23 cellular contexts compared by ENCODE assay signal in the genomic region with DNA sequence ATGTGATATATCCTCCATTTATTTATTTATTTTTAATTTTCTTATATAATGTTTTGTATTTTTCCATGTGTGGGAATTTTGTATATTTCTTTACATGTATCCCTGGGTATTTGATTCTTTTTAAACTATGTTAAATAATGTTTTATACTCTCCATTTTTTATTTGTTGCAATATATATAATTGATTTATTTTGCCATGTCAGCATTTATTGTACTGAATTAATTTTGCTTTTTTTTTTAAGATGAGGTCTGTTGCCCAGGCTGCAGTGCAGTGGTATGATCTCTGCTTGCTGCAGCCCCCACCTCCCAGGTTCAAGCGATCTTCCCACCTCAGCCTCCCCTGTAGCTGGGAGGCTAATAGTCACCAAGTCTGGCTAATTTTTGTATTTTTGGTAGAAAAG.
DNase-seq lines count a peak whose midpoint lies in the region; ATAC-seq, FAIRE-seq and TF ChIP-seq lines count a peak whose summit lies in the region.
"Had no signal": no experiment of that assay in that cellular context is flagged by ENCODE, and none has a peak within 500 bp of the region (broad histone marks: within the 10 kb centered on the region; RNA-seq: fewer than 3 reads in every experiment).

No MANE protein-coding gene starts in this region.

- H3K4me1 ChIP-seq in IMR-90 (ENCODE audit: control insufficient read depth, insufficient read depth, low read length), result no peaks in the 10 kb centered on the region
- no peaks in the 10 kb centered on the region; a peak in 1 of 7 replicates for H3K4me1 ChIP-seq in H1 (replicated peaks in 1 of 4; ENCODE audit: control insufficient read depth in 3 of 4, insufficient read depth in 4 of 4, low read length in 3 of 4)
- H3K4me1 ChIP-seq in mesendoderm (ENCODE audit: control insufficient read depth, low read depth, low read length), result no peaks in the 10 kb centered on the region
- H3K4me1 ChIP-seq in mesenchymal stem cell (ENCODE audit: control insufficient read depth, insufficient read depth, low read depth, low read length), result no peaks in the 10 kb centered on the region
- H3K4me1 ChIP-seq: BLaER1, Caco-2, HAP-1 had no signal

- ATAC-seq in IMR-90 (ENCODE audit: low read depth), result no peak
- no peak for ATAC-seq in effector memory CD8-positive, alpha-beta T cell (replicated peaks)
- ATAC-seq: CD8-positive, alpha-beta T cell; GM12878 had no signal

- H4K20me1 ChIP-seq in IMR-90 (ENCODE audit: insufficient read depth, low read length) (no peaks in the 10 kb centered on the region), H1 (replicated peaks in 1 of 2; ENCODE audit: control insufficient read depth in 1 of 2, insufficient read depth in 2 of 2, low read length in 2 of 2) (no peaks in the 10 kb centered on the region)
- H4K20me1 ChIP-seq: BLaER1 had no signal

- POLR2A ChIA-PET in IMR-90 (lab: Charles Lee; ENCODE audit: unreplicated experiment), result no interaction called here
- POLR2A ChIA-PET in H1 (lab: Charles Lee; ENCODE audit: partially characterized antibody), result interaction anchor here (1.1 kb wide), 1 partner anchor 9 kb away, joined by 5 read pairs; no protein-coding TSS in a partner anchor

- H3K27ac ChIP-seq in IMR-90 (ENCODE audit: insufficient read depth, low read length), result no peak overlapping the region
- H3K27ac ChIP-seq in H1 (ENCODE audit: low read depth, low read length), result no peak overlapping the region
- H3K27ac ChIP-seq in mesendoderm (ENCODE audit: low read depth, low read length), result no peak overlapping the region
- H3K27ac ChIP-seq in mesenchymal stem cell (ENCODE audit: low read length, poor library complexity, severe bottlenecking), result no peak overlapping the region
- H3K27ac ChIP-seq: BLaER1, C4-2B, GM23248 had no signal

- no peak overlapping the region for H3K27ac Mint-ChIP-seq in effector memory CD8-positive, alpha-beta T cell
- H3K27ac Mint-ChIP-seq: B cell; CD4-positive, CD25-positive, alpha-beta regulatory T cell; CD8-positive, alpha-beta T cell; HFFc6 had no signal

- H3K9me1 ChIP-seq in IMR-90 (ENCODE audit: insufficient read depth, low read length), result no peaks in the 10 kb centered on the region

- CTCF ChIA-PET in IMR-90 (lab: Yijun Ruan, JAX) (interaction anchor here (0.7 kb wide), 1 partner anchor 597 kb away, joined by 3 read pairs; no protein-coding TSS in a partner anchor), H1 (lab: Charles Lee; ENCODE audit: partially characterized antibody) (no interaction called here)

- H2BK12ac ChIP-seq in H1 (ENCODE audit: low read depth, low read length), result no peak overlapping the region
- H2BK12ac ChIP-seq in mesenchymal stem cell (ENCODE audit: low read length in 2 of 2), result no peak overlapping the region

- H3K4me3 ChIP-seq in IMR-90 (ENCODE audit: insufficient read depth, low read depth, low read length), result no peak overlapping the region
- H3K4me3 ChIP-seq in H1 (ENCODE audit: extremely low read depth in 1 of 4, insufficient read depth in 2 of 4, low read depth in 3 of 4, low read length in 4 of 4), result no peak overlapping the region
- H3K4me3 ChIP-seq in mesendoderm (ENCODE audit: low read length), result no peak overlapping the region
- H3K4me3 ChIP-seq in mesenchymal stem cell (ENCODE audit: insufficient read depth in 1 of 2, low read depth in 1 of 2, low read length in 2 of 2), result no peak overlapping the region
- H3K4me3 ChIP-seq: BLaER1, GM12878, GM23248, HAP-1 had no signal

- in situ Hi-C loops in IMR-90 (cut with MboI; ENCODE audit: low sequenced_read_pairs), result no loop called here

- H3K4me2 ChIP-seq in IMR-90 (ENCODE audit: low read depth, low read length) (no peak overlapping the region), H1 (ENCODE audit: insufficient read depth in 1 of 2, low read depth in 2 of 2, low read length in 2 of 2) (no peak overlapping the region), mesendoderm (ENCODE audit: low read length) (no peak overlapping the region), mesenchymal stem cell (ENCODE audit: low read length, poor library complexity, severe bottlenecking) (no peak overlapping the region)
- H3K4me2 ChIP-seq: BLaER1 had no signal

- H2BK20ac ChIP-seq in IMR-90 (ENCODE audit: low read depth, low read length) (no peak overlapping the region), H1 (ENCODE audit: low read length) (peak overlapping the region; percentile 80; the same call in 1 of the 2 replicates)

- TF ChIP-seq CTCF in IMR-90 (conservative IDR thresholded peaks at IDR 0.05; ENCODE audit: low read depth, low read length) (no peak), H1 (IDR thresholded peaks at IDR 0.05; ENCODE audit: control extremely low read depth in 1 of 3, insufficient read depth in 1 of 3, low read depth in 1 of 3, low read length in 3 of 3) (no peak)

- H3K79me1 ChIP-seq in IMR-90 (ENCODE audit: low read depth in 1 of 2, low read length in 2 of 2) (no peaks in the 10 kb centered on the region), H1 (ENCODE audit: low read depth, low read length) (no peaks in the 10 kb centered on the region), mesendoderm (ENCODE audit: low read length) (no peaks in the 10 kb centered on the region), mesenchymal stem cell (replicated peaks; ENCODE audit: low read length, poor library complexity, severe bottlenecking) (no peaks in the 10 kb centered on the region)

- H3K9ac ChIP-seq in IMR-90 (ENCODE audit: low read depth, low read length), result no peak overlapping the region
- H3K9ac ChIP-seq in H1 (replicated peaks in 1 of 4; ENCODE audit: extremely low read depth in 1 of 4, low read depth in 3 of 4, low read length in 3 of 4), result no peak overlapping the region
- no peak overlapping the region for H3K9ac ChIP-seq in mesendoderm (ENCODE audit: low read length)
- H3K9ac ChIP-seq in mesenchymal stem cell (ENCODE audit: low read length), result no peak overlapping the region
- H3K9ac ChIP-seq: BLaER1, GM23248 had no signal

- WGBS in IMR-90 (ENCODE audit: extremely low coverage in 2 of 2, insufficient read length in 1 of 2), 2 experiments, result no CpG with 5 or more reads among the region's 1 CpG
- WGBS in H1 (ENCODE audit: extremely low coverage in 1 of 2, insufficient coverage in 1 of 2, insufficient read length in 1 of 2, insufficient replicate concordance in 2 of 2, low coverage in 1 of 2, low lambda C conversion rate in 2 of 2, missing lambda C conversion rate in 1 of 2), 2 experiments, result 94% methylated on average over 1 of the region's 1 CpG; no CpG with 5 or more reads in 1 of the 2 experiments
- WGBS in mesendoderm (ENCODE audit: extremely low coverage, insufficient coverage, low lambda C conversion rate), result no CpG with 5 or more reads among the region's 1 CpG
- no CpG with 5 or more reads among the region's 1 CpG for WGBS in mesenchymal stem cell

- no peak for DNase-seq in IMR-90
- no peak for DNase-seq in H1 (ENCODE audit: low read depth in 1 of 2, low spot score in 2 of 2)
- no peak for DNase-seq in mesendoderm
- DNase-seq in effector memory CD8-positive, alpha-beta T cell, result no peak
- DNase-seq in RKO (ENCODE audit: low spot score), result no peak
- DNase-seq in mesenchymal stem cell, result no peak
- DNase-seq: 8988T; Caco-2; CD4-positive, CD25-positive, alpha-beta regulatory T cell; CD8-positive, alpha-beta T cell; DMS 273 treated with DMSO at 0.1 percent for 48 hours; DMS79; EL; GDM1; GM23248; HFFc6 had no signal

- no peak overlapping the region for H3K18ac ChIP-seq in IMR-90 (ENCODE audit: low read depth, low read length)
- H3K18ac ChIP-seq in H1 (ENCODE audit: extremely low read depth, low read length), result no peak overlapping the region
- H3K18ac ChIP-seq in mesendoderm (ENCODE audit: low read length), result peak overlapping the region; percentile 80
- no peak overlapping the region for H3K18ac ChIP-seq in mesenchymal stem cell (ENCODE audit: low read depth in 1 of 2, low read length in 2 of 2)

- no peak overlapping the region for H2BK120ac ChIP-seq in IMR-90 (ENCODE audit: low read depth, low read length)
- no peak overlapping the region for H2BK120ac ChIP-seq in H1 (replicated peaks; ENCODE audit: low read depth, low read length)
- H2BK120ac ChIP-seq in mesendoderm (ENCODE audit: low read depth, low read length), result no peak overlapping the region
- H2BK120ac ChIP-seq in mesenchymal stem cell (ENCODE audit: low read depth, low read length), result no peak overlapping the region

- H3K4ac ChIP-seq in IMR-90 (ENCODE audit: low read depth, low read length) (no peak overlapping the region), H1 (replicated peaks; ENCODE audit: insufficient read length, low read depth, low read length) (no peak overlapping the region), mesendoderm (ENCODE audit: low read depth, low read length) (no peak overlapping the region), mesenchymal stem cell (ENCODE audit: low read depth in 1 of 2, low read length in 2 of 2) (no peak overlapping the region)

- no peaks in the 10 kb centered on the region for H3K79me2 ChIP-seq in H1 (ENCODE audit: control insufficient read depth in 1 of 2, insufficient read depth in 2 of 2, low read length in 2 of 2)
- no peaks in the 10 kb centered on the region for H3K79me2 ChIP-seq in mesendoderm (ENCODE audit: control insufficient read depth, insufficient read depth, low read length)

- intact Hi-C loops in IMR-90 (cut with micrococcal nuclease), result no loop called here

- H2AK5ac ChIP-seq in IMR-90 (ENCODE audit: low read depth, low read length), result no peak overlapping the region
- H2AK5ac ChIP-seq in H1 (ENCODE audit: low read depth, low read length), result no peak overlapping the region
- no peak overlapping the region for H2AK5ac ChIP-seq in mesendoderm (ENCODE audit: low read length)
- H2AK5ac ChIP-seq in mesenchymal stem cell (ENCODE audit: low read length, severe bottlenecking), result no peak overlapping the region

- H3K14ac ChIP-seq in IMR-90 (replicated peaks; ENCODE audit: low read depth, low read length) (no peak overlapping the region), H1 (ENCODE audit: insufficient read length) (no peak overlapping the region), mesenchymal stem cell (ENCODE audit: low read length in 2 of 2) (no peak overlapping the region)

- H2AFZ ChIP-seq in IMR-90 (replicated peaks; ENCODE audit: low read length, poor library complexity) (no peak overlapping the region), H1 (ENCODE audit: low read length) (no peak overlapping the region), mesenchymal stem cell (ENCODE audit: low read depth, low read length) (no peak overlapping the region)
- H2AFZ ChIP-seq: GM23248 had no signal

- H3K4me3 Mint-ChIP-seq in effector memory CD8-positive, alpha-beta T cell, result no peak overlapping the region
- H3K4me3 Mint-ChIP-seq: B cell; CD4-positive, CD25-positive, alpha-beta regulatory T cell; CD8-positive, alpha-beta T cell; HFFc6 had no signal

- no peak overlapping the region for H3K56ac ChIP-seq in IMR-90 (ENCODE audit: extremely low read depth, insufficient read depth, low read length)
- no peak overlapping the region for H3K56ac ChIP-seq in H1 (replicated peaks; ENCODE audit: insufficient read length, low read depth, low read length)
- H3K56ac ChIP-seq in mesendoderm (ENCODE audit: low read length), result no peak overlapping the region

- H3K4me1 Mint-ChIP-seq in effector memory CD8-positive, alpha-beta T cell (ENCODE audit: low read depth in 2 of 2), result no peaks in the 10 kb centered on the region
- H3K4me1 Mint-ChIP-seq: B cell; CD4-positive, CD25-positive, alpha-beta regulatory T cell had no signal

- H3K36me3 ChIP-seq in IMR-90 (ENCODE audit: control insufficient read depth, insufficient read depth, low read length) (no peaks in the 10 kb centered on the region), H1 (ENCODE audit: control insufficient read depth in 2 of 4, insufficient read depth in 4 of 4, low read length in 3 of 4) (peaks cover 0 to 4% (median 0%) of the 10 kb centered on the region in 4 experiments; a peak in 1 of 8 replicates), mesendoderm (ENCODE audit: control insufficient read depth, insufficient read depth, low read length) (no peaks in the 10 kb centered on the region), mesenchymal stem cell (ENCODE audit: control insufficient read depth in 1 of 2, insufficient read depth in 2 of 2, low read depth in 1 of 2, low read length in 2 of 2) (no peaks in the 10 kb centered on the region)
- H3K36me3 ChIP-seq: BLaER1, HAP-1 had no signal

- FAIRE-seq in A204.1 (lab: Jason Lieb, UNC), result peak; percentile 9
- FAIRE-seq in H1 (lab: Jason Lieb, UNC), result no peak
- FAIRE-seq: D721Med, GM12878 had no signal

- H2BK15ac ChIP-seq in IMR-90 (ENCODE audit: low read depth, low read length) (no peak overlapping the region), H1 (ENCODE audit: low read length) (no peak overlapping the region), mesendoderm (replicated peaks; ENCODE audit: low read depth) (no peak overlapping the region), mesenchymal stem cell (ENCODE audit: low read depth, poor library complexity, severe bottlenecking) (no peak overlapping the region)

- no TSS peak for BruUV-seq in IMR-90 (replicated peaks; lab: Mats Ljungman, UMichigan)

- no peak overlapping the region for H4K91ac ChIP-seq in IMR-90 (ENCODE audit: insufficient read depth, low read depth, low read length)
- H4K91ac ChIP-seq in H1 (replicated peaks; ENCODE audit: insufficient read length, low read length), result no peak overlapping the region
- H4K91ac ChIP-seq in mesenchymal stem cell (ENCODE audit: low read length), result no peak overlapping the region

- H4K8ac ChIP-seq in IMR-90 (ENCODE audit: low read depth in 2 of 2, low read length in 2 of 2) (no peak overlapping the region), H1 (ENCODE audit: extremely low read depth, insufficient read depth, low read length) (no peak overlapping the region), mesendoderm (ENCODE audit: low read depth, low read length) (no peak overlapping the region), mesenchymal stem cell (ENCODE audit: low read length) (no peak overlapping the region)

- H2BK5ac ChIP-seq in IMR-90 (ENCODE audit: low read depth, low read length, poor library complexity, severe bottlenecking), result no peak overlapping the region
- H2BK5ac ChIP-seq in H1 (ENCODE audit: low read depth, low read length), result no peak overlapping the region
- H2BK5ac ChIP-seq in mesendoderm (ENCODE audit: low read length), result no peak overlapping the region
- no peak overlapping the region for H2BK5ac ChIP-seq in mesenchymal stem cell (ENCODE audit: low read depth, low read length, poor library complexity, severe bottlenecking)

- H3K23ac ChIP-seq in IMR-90 (ENCODE audit: low read depth, low read length), result no peak overlapping the region
- no peak overlapping the region for H3K23ac ChIP-seq in H1 (ENCODE audit: insufficient read length)
- H3K23ac ChIP-seq in mesendoderm (ENCODE audit: low read length), result no peak overlapping the region
- H3K23ac ChIP-seq in mesenchymal stem cell (ENCODE audit: low read length in 2 of 2), result no peak overlapping the region

- H3K27me3 Mint-ChIP-seq in effector memory CD8-positive, alpha-beta T cell, result no peaks in the 10 kb centered on the region
- H3K27me3 Mint-ChIP-seq: B cell; CD4-positive, CD25-positive, alpha-beta regulatory T cell had no signal

- H3K27me3 ChIP-seq in IMR-90 (ENCODE audit: control insufficient read depth, insufficient read depth, low read length), result no peaks in the 10 kb centered on the region
- no peaks in the 10 kb centered on the region for H3K27me3 ChIP-seq in H1 (replicated peaks in 1 of 4; ENCODE audit: control insufficient read depth in 3 of 4, extremely low read depth in 1 of 4, insufficient read depth in 3 of 4, low read length in 3 of 4)
- no peaks in the 10 kb centered on the region for H3K27me3 ChIP-seq in mesendoderm (ENCODE audit: insufficient read depth, low read length, poor library complexity)
- H3K27me3 ChIP-seq in mesenchymal stem cell (ENCODE audit: control insufficient read depth in 1 of 2, insufficient read depth in 1 of 2, low read length in 2 of 2), result no peaks in the 10 kb centered on the region
- H3K27me3 ChIP-seq: BLaER1 had no signal

- TF ChIP-seq EP300 in H1 (IDR thresholded peaks at IDR 0.05; ENCODE audit: borderline replicate concordance in 1 of 2, low read depth in 2 of 2, low read length in 2 of 2), result no peak

- no peaks in the 10 kb centered on the region for H3K36me3 Mint-ChIP-seq in effector memory CD8-positive, alpha-beta T cell (ENCODE audit: insufficient read depth)
- H3K36me3 Mint-ChIP-seq: CD4-positive, CD25-positive, alpha-beta regulatory T cell; CD8-positive, alpha-beta T cell had no signal

- no peak overlapping the region for H2AK9ac ChIP-seq in IMR-90 (replicated peaks; ENCODE audit: low read depth, low read length, poor library complexity)

- TF ChIP-seq RAD21 in IMR-90 (IDR thresholded peaks at IDR 0.05; ENCODE audit: low read length) (no peak), H1 (IDR thresholded peaks at IDR 0.05 in 1 of 2, conservative IDR thresholded peaks at IDR 0.05 in 1 of 2; ENCODE audit: low read depth in 2 of 2, low read length in 2 of 2) (no peak)

- H3K23me2 ChIP-seq in H1 (ENCODE audit: low read depth, low read length), result no peaks in the 10 kb centered on the region

- dilution Hi-C loops in IMR-90 (cut with HindIII; ENCODE audit: low sequenced_read_pairs, unreplicated experiment), result no loop called here

- 0 out of 2 replicates have a peak, but pooled peaks cover 3% of the 10 kb centered on the region for H3K9me3 ChIP-seq in IMR-90 (ENCODE audit: control insufficient read depth, insufficient read depth, low read length)
- H3K9me3 ChIP-seq in H1 (ENCODE audit: insufficient read depth in 2 of 2, low read depth in 1 of 2, low read length in 1 of 2), result peaks cover 13 to 21% of the 10 kb centered on the region in 2 experiments
- no peaks in the 10 kb centered on the region for H3K9me3 ChIP-seq in mesenchymal stem cell (ENCODE audit: control insufficient read depth, low read length)
- H3K9me3 ChIP-seq: HAP-1 had no signal

- TF ChIP-seq POLR2A in IMR-90 (IDR thresholded peaks at IDR 0.05; ENCODE audit: low read depth, low read length) (no peak), H1 (IDR thresholded peaks at IDR 0.05; ENCODE audit: control extremely low read depth in 1 of 2, low read depth in 2 of 2, low read length in 2 of 2) (no peak)

- H4K5ac ChIP-seq in IMR-90 (ENCODE audit: low read depth, low read length), result no peak overlapping the region
- no peak overlapping the region for H4K5ac ChIP-seq in H1 (ENCODE audit: insufficient read length, low read depth, low read length)
- no peak overlapping the region for H4K5ac ChIP-seq in mesendoderm (ENCODE audit: low read length)

- peaks cover 2 to 3% of the 10 kb centered on the region in 2 donors for H3K9me3 Mint-ChIP-seq in effector memory CD8-positive, alpha-beta T cell
